8 cellular contexts compared by ENCODE assay signal in the genomic region with DNA sequence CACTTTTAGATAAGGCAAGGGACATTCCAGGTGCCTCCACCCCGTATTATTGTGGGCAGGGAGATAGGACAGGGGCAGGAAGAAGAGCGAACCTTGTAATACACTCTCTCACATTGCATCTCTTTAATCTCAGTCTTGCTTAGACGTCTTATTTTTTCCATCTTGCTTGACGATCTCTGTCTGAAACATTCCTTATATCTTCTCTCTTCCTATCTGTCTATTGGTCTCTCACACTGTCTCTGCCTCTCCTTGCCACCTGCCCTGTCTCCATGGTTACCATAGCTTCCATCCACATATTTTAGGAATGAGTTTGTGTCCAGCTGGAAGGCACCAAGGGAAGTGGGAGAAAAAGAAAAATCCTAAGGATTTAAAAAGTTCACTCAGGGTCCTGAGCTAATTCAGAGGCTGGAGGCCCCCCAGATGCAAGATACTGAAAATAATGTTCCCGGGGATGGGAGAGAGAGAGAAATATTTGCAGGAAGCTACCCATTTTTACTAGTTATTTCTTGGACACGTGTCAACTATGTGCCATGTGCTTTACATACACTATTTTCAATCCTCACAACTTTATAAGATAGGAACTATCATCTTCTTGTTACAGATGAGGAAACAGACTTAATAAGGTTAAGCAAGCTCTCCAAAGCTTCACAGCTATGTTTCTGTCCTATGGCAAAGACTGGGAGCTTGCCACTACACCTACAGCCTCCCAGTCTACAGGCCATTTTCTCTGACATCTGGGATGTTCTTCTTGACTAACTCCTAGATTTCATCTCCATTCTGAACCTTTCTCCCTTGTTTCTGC. TPM values are rescaled to one million over a fixed set of nuclear protein-coding genes. Genes with fewer than 3 reads are reported as not detected.
DNase-seq lines count a peak whose midpoint lies in the region; ATAC-seq, FAIRE-seq and TF ChIP-seq lines count a peak whose summit lies in the region.

No MANE protein-coding gene starts in this region.

- H3K27ac ChIP-seq in KOPT-K1 (ENCODE audit: low read depth, low read length, poor library complexity, severe bottlenecking): peak overlapping the region; percentile 65
- peak overlapping the region; percentile 92 for H3K27ac ChIP-seq in layer of hippocampus (ENCODE audit: low read depth, low read length)
- H3K27ac ChIP-seq in tibial nerve: peak overlapping the region; percentile 84 to 97 (median 91)

- no peak for TF ChIP-seq EP300 in tibial nerve (IDR thresholded peaks at IDR 0.05)

- peaks cover 0 to 66% (median 25%) of the 10 kb centered on the region in 4 donors for H3K4me1 ChIP-seq in tibial nerve

- FAIRE-seq in D721Med (lab: Jason Lieb, UNC): no peak

- no peaks in the 10 kb centered on the region for H3K27me3 ChIP-seq in layer of hippocampus (ENCODE audit: control insufficient read depth, insufficient read depth, low read length)
- H3K27me3 ChIP-seq in tibial nerve: no peaks in the 10 kb centered on the region

- DNase-seq in Caki2 (ENCODE audit: low read depth) (peak; percentile 38), amniotic stem cell (lab: John Stamatoyannopoulos, UW) (peak; percentile 34), tibial nerve (ENCODE audit: low spot score in 2 of 2) (no peak), MV-4-11 (lab: John Stamatoyannopoulos, UW) (no peak), D721Med (ENCODE audit: insufficient read length, low spot score) (no peak)

- ATAC-seq in GM19035 (IDR thresholded peaks at IDR 0.05; ENCODE audit: unreplicated experiment): no peak

- H3K9me3 ChIP-seq in KOPT-K1 (ENCODE audit: insufficient read depth, low read length, poor library complexity, severe bottlenecking): peaks cover 12% of the 10 kb centered on the region
- peaks cover 0 to 8% (median 0%) of the 10 kb centered on the region in 4 donors for H3K9me3 ChIP-seq in tibial nerve

- no peak for TF ChIP-seq POLR2A in tibial nerve (IDR thresholded peaks at IDR 0.05)

- in situ Hi-C loops in Caki2 (cut with HindIII; ENCODE audit: low pct_unique_long_range_greater_than_20kb, low sequenced_read_pairs): no loop called here

- 38% methylated on average over 6 of the region's 6 CpGs for WGBS in tibial nerve, 2 donors

- H3K36me3 ChIP-seq in KOPT-K1 (ENCODE audit: insufficient read depth, low read length) (no peaks in the 10 kb centered on the region), tibial nerve (peaks cover 0 to 9% (median 0%) of the 10 kb centered on the region in 3 donors)

- TF ChIP-seq CTCF in tibial nerve (IDR thresholded peaks at IDR 0.05) (no peak), D721Med (IDR thresholded peaks at IDR 0.05; ENCODE audit: insufficient read depth, missing control alignments) (no peak)

- H3K4me3 ChIP-seq in tibial nerve: peak overlapping the region; percentile 34 to 79 (median 60)

RNA-seq across cellular contexts. Expression of gene ANKRD34A, which starts 1.0 kb away (rescaled TPM):
- total RNA-seq in Caki2 (2014; rRNA removed; shearing (Covaris generic); ENCODE audit: low replicate concordance): 0.74 TPM in 1 of 2 replicates, not detected in the other
- 1 to 10 TPM in 2 of 4 donors, under 1 TPM in 2; 0.39 to 2.4 (median 1.3) TPM for total RNA-seq in tibial nerve

RNA-seq across cellular contexts. Expression of gene POLR3GL, which starts 1.1 kb away (rescaled TPM):
- total RNA-seq in Caki2 (2014; rRNA removed; shearing (Covaris generic); ENCODE audit: low replicate concordance): 18.9 and 35.2 TPM in 2 replicates
- total RNA-seq in tibial nerve: 10 to 100 TPM; 20.1 to 33.1 (median 28.9) TPM

RNA-seq across cellular contexts. Expression of gene LIX1L, which starts 5.6 kb away (rescaled TPM):
- 19.8 and 26.9 TPM in 2 replicates for total RNA-seq in Caki2 (2014; rRNA removed; shearing (Covaris generic); ENCODE audit: low replicate concordance)
- total RNA-seq in tibial nerve: 10 to 100 TPM; 30.8 to 57.1 (median 41.5) TPM

RNA-seq across cellular contexts. Expression of gene TXNIP, which starts 33.0 kb away (rescaled TPM):
- total RNA-seq in Caki2 (2014; rRNA removed; shearing (Covaris generic); ENCODE audit: low replicate concordance): 125 and 142 TPM in 2 replicates
- total RNA-seq in tibial nerve: 1,000 to 10,000 TPM; 1,863 to 2,525 (median 2,185) TPM

RNA-seq across cellular contexts. Expression of gene RBM8A, which starts 36.1 kb away (rescaled TPM):
- total RNA-seq in Caki2 (2014; rRNA removed; shearing (Covaris generic); ENCODE audit: low replicate concordance): 65.6 and 82.0 TPM in 2 replicates
- 100 to 1,000 TPM; 113 to 157 (median 129) TPM for total RNA-seq in tibial nerve

Comparison
In these comparisons a context has a peak if more than half of its experiments do, and no peak if none do; other contexts are left out.
1. DNase-seq: peak in Caki2 (single experiment) and amniotic stem cell (single experiment); none in tibial nerve (0 of 2), MV-4-11 (single experiment) and D721Med (single experiment).
2. Peak in every context shown above with its lines, with median percentiles within 50 percentile points of each other: H3K27ac ChIP-seq.